ENCODE assay signal across 1 cellular context in genomic region chr17:77364381-77364911, GRCh38.
TF ChIP-seq lines count a peak whose summit lies in the region.

No MANE protein-coding gene starts in this region.

TF ChIP-seq in K562, 482 proteins besides CTCF, POLR2A, EP300 and RAD21 (continued from another document):
- TF ChIP-seq ZNF318 (IDR thresholded peaks at IDR 0.05; ENCODE audit: borderline replicate concordance in 1 of 2, low read depth in 1 of 2): no peak
